Comparison of ENCODE assay signal across 12 cellular contexts in genomic region chr12:111741235-111741812, GRCh38. TPM values are rescaled to one million over a fixed set of nuclear protein-coding genes. Genes with fewer than 3 reads are reported as not detected.
DNase-seq lines count a peak whose midpoint lies in the region; ATAC-seq and TF ChIP-seq lines count a peak whose summit lies in the region.
"Had no signal": no experiment of that assay in that cellular context is flagged by ENCODE, and none has a peak within 500 bp of the region (broad histone marks: within the 10 kb centered on the region; RNA-seq: fewer than 3 reads in every experiment).

No MANE protein-coding gene starts in this region.

- H3K4me2 ChIP-seq in PC-3 (ENCODE audit: low read length) (peak overlapping the region; percentile 20; the same call in 1 of the 2 replicates), MM.1S (ENCODE audit: low read depth, low read length) (no peak overlapping the region), neural progenitor cell (no peak overlapping the region)

- H3K36me3 ChIP-seq in PC-3 (ENCODE audit: low read depth, low read length) (peaks cover 11% of the 10 kb centered on the region; the same call in 1 of the 2 replicates), esophagus squamous epithelium (peaks cover 5 to 74% (median 15%) of the 10 kb centered on the region in 3 donors), MM.1S (replicated peaks; ENCODE audit: insufficient read depth, low read length) (no peaks in the 10 kb centered on the region), neural progenitor cell (no peaks in the 10 kb centered on the region)

- BruUV-seq in PC-3 (replicated peaks; lab: Mats Ljungman, UMichigan) = no TSS peak

- H3K36me3 Mint-ChIP-seq in nephron (ENCODE audit: low read depth) (peaks cover 32% of the 10 kb centered on the region), neural progenitor cell (peaks cover 24% of the 10 kb centered on the region)
- H3K36me3 Mint-ChIP-seq in stimulated activated naive B cell treated with anti-CD40 and anti-IgM and Interleukin-4, amounts not matched to agents 10 μg/mL and 1 μg/mL and 100 μg/mL, for 72 hours = peaks cover 17 to 32% of the 10 kb centered on the region in 2 donors
- H3K36me3 Mint-ChIP-seq: activated naive CD4-positive, alpha-beta T cell treated with anti-CD3 and anti-CD28 coated beads, Interleukin-2, amount 50 U/mL, for 72 hours had no signal

- DNase-seq in DMS53 (lab: John Stamatoyannopoulos, UW) (peak; percentile 71), PC-3 (peak; percentile 61), esophagus squamous epithelium (lab: John Stamatoyannopoulos, UW) (no peak), MM.1S (no peak), neural progenitor cell (ENCODE audit: low spot score) (no peak)
- DNase-seq in stimulated activated naive B cell treated with anti-CD40 and anti-IgM and Interleukin-4, amounts not matched to agents 10 μg/mL and 1 μg/mL and 100 μg/mL, for 72 hours = no peak
- DNase-seq: NK-92 treated with Interleukin-12 subunit alpha and Interleukin-12 subunit beta, amount 100 ng/mL, for 24 hours; stimulated activated CD4-positive, alpha-beta T cell treated with anti-CD3 and anti-CD28 coated beads, Interleukin-2, amount 100 ng/mL, for 24 hours had no signal

- H2AFZ ChIP-seq in PC-3 (ENCODE audit: low read length) (no peak overlapping the region), MM.1S (ENCODE audit: low read length) (no peak overlapping the region), neural progenitor cell (replicated peaks) (no peak overlapping the region)

- CTCF ChIA-PET in PC-3 (lab: Charles Lee) = interaction anchor here (0.5 to 1.4 kb wide), 3 partner anchors 11 to 72 kb away, joined by 4 to 13 read pairs (median 7); no protein-coding TSS in a partner anchor

- H4K20me1 ChIP-seq in PC-3 (ENCODE audit: low read length) (no peaks in the 10 kb centered on the region), MM.1S (ENCODE audit: insufficient read depth, low read length) (no peaks in the 10 kb centered on the region), neural progenitor cell (ENCODE audit: low read depth) (no peaks in the 10 kb centered on the region)

- H3F3A ChIP-seq in PC-3 (ENCODE audit: low read length, unreplicated experiment) (no peaks in the 10 kb centered on the region), MM.1S (ENCODE audit: insufficient read depth, low read length) (no peaks in the 10 kb centered on the region), neural progenitor cell (ENCODE audit: low read depth) (no peaks in the 10 kb centered on the region)

- H3K4me1 ChIP-seq in PC-3 (ENCODE audit: insufficient read depth, low read length) = peaks cover 14% of the 10 kb centered on the region
- peaks cover 0 to 7% (median 0%) of the 10 kb centered on the region in 3 donors for H3K4me1 ChIP-seq in esophagus squamous epithelium
- no peaks in the 10 kb centered on the region for H3K4me1 ChIP-seq in MM.1S (ENCODE audit: low read length)
- no peaks in the 10 kb centered on the region for H3K4me1 ChIP-seq in neural progenitor cell

- H3K27me3 Mint-ChIP-seq in nephron (ENCODE audit: low read depth) (no peaks in the 10 kb centered on the region), neural progenitor cell (ENCODE audit: insufficient read depth, low read depth) (peaks cover 2% of the 10 kb centered on the region)
- H3K27me3 Mint-ChIP-seq in stimulated activated naive B cell treated with anti-CD40 and anti-IgM and Interleukin-4, amounts not matched to agents 10 μg/mL and 1 μg/mL and 100 μg/mL, for 72 hours = no peaks in the 10 kb centered on the region

- no peak overlapping the region for H3K9ac ChIP-seq in PC-3 (ENCODE audit: low read length)
- H3K9ac ChIP-seq in MM.1S (ENCODE audit: low read length) = no peak overlapping the region
- no peak overlapping the region for H3K9ac ChIP-seq in neural progenitor cell

- WGBS in esophagus squamous epithelium, 2 donors = 29 to 36% methylated on average over 4 of the region's 4 CpGs

- POLR2A ChIA-PET in PC-3 (lab: Charles Lee; ENCODE audit: unreplicated experiment) = interaction anchor here (0.5 kb wide), 1 partner anchor 45 kb away, joined by 8 read pairs; no protein-coding TSS in a partner anchor

- peak overlapping the region; percentile 19 for H3K27ac ChIP-seq in PC-3 (ENCODE audit: low read length)
- H3K27ac ChIP-seq in esophagus squamous epithelium = peak overlapping the region in 3 of 4 donors; percentile 16 to 29 (median 22)
- H3K27ac ChIP-seq in MM.1S (ENCODE audit: low read length) = no peak overlapping the region
- no peak overlapping the region for H3K27ac ChIP-seq in neural progenitor cell

- H3K4me3 Mint-ChIP-seq in nephron (peak overlapping the region in 2 of 3 experiments; percentile 6 to 37), neural progenitor cell (no peak overlapping the region)
- no peak overlapping the region for H3K4me3 Mint-ChIP-seq in stimulated activated naive B cell treated with anti-CD40 and anti-IgM and Interleukin-4, amounts not matched to agents 10 μg/mL and 1 μg/mL and 100 μg/mL, for 72 hours

- no peaks in the 10 kb centered on the region for H3K9me2 ChIP-seq in PC-3 (replicated peaks; ENCODE audit: low read length)
- no peaks in the 10 kb centered on the region for H3K9me2 ChIP-seq in MM.1S (replicated peaks; ENCODE audit: insufficient read depth, low read length)

- H3K27ac Mint-ChIP-seq in nephron = peak overlapping the region; percentile 82 to 91 (median 89)
- no peak overlapping the region for H3K27ac Mint-ChIP-seq in stimulated activated naive B cell treated with anti-CD40 and anti-IgM and Interleukin-4, amounts not matched to agents 10 μg/mL and 1 μg/mL and 100 μg/mL, for 72 hours
- no peak overlapping the region for H3K27ac Mint-ChIP-seq in neural progenitor cell

- H3K27me3 ChIP-seq in PC-3 (ENCODE audit: low read length) (no peaks in the 10 kb centered on the region), esophagus squamous epithelium (no peaks in the 10 kb centered on the region), MM.1S (replicated peaks; ENCODE audit: insufficient read depth, low read length) (no peaks in the 10 kb centered on the region), neural progenitor cell (no peaks in the 10 kb centered on the region)
- H3K27me3 ChIP-seq: tibial nerve had no signal

- intact Hi-C loops in PC-3 (cut with micrococcal nuclease) = loop anchor here (1.0 kb wide), 1 partner anchor 72 kb away; no protein-coding TSS in a partner anchor
- intact Hi-C loops in esophagus squamous epithelium (cut with DNase I) = no loop called here

- peaks cover 21% of the 10 kb centered on the region for H3K4me1 Mint-ChIP-seq in nephron
- peaks cover 0 to 2% of the 10 kb centered on the region in 2 donors for H3K4me1 Mint-ChIP-seq in stimulated activated naive B cell treated with anti-CD40 and anti-IgM and Interleukin-4, amounts not matched to agents 10 μg/mL and 1 μg/mL and 100 μg/mL, for 72 hours
- no peaks in the 10 kb centered on the region for H3K4me1 Mint-ChIP-seq in neural progenitor cell

- H3K4me3 ChIP-seq in PC-3 (ENCODE audit: low read length) (no peak overlapping the region), esophagus squamous epithelium (no peak overlapping the region), MM.1S (ENCODE audit: low read length) (no peak overlapping the region), neural progenitor cell (no peak overlapping the region)
- H3K4me3 ChIP-seq: tibial nerve had no signal

- peak; percentile 92 for ATAC-seq in PC-3
- no peak for ATAC-seq in stimulated activated naive B cell treated with anti-CD40 and anti-IgM and Interleukin-4, amounts not matched to agents 10 μg/mL and 1 μg/mL and 100 μg/mL, for 72 hours (replicated peaks)
- ATAC-seq in HG02970 (IDR thresholded peaks at IDR 0.05; ENCODE audit: low FRiP score, unreplicated experiment) = no peak
- ATAC-seq: activated naive CD4-positive, alpha-beta T cell treated with anti-CD3 and anti-CD28 coated beads, Interleukin-2, amount 50 U/mL, for 72 hours had no signal

- no peaks in the 10 kb centered on the region for H3K9me3 ChIP-seq in PC-3 (ENCODE audit: low read length)
- no peaks in the 10 kb centered on the region for H3K9me3 ChIP-seq in esophagus squamous epithelium
- H3K9me3 ChIP-seq in MM.1S (replicated peaks; ENCODE audit: insufficient read depth, low read length) = no peaks in the 10 kb centered on the region
- H3K9me3 ChIP-seq in neural progenitor cell (ENCODE audit: low read depth) = no peaks in the 10 kb centered on the region
- H3K9me3 ChIP-seq: tibial nerve had no signal

- H3K9me3 Mint-ChIP-seq in nephron (no peaks in the 10 kb centered on the region), neural progenitor cell (no peaks in the 10 kb centered on the region)
- no peaks in the 10 kb centered on the region for H3K9me3 Mint-ChIP-seq in stimulated activated naive B cell treated with anti-CD40 and anti-IgM and Interleukin-4, amounts not matched to agents 10 μg/mL and 1 μg/mL and 100 μg/mL, for 72 hours
- H3K9me3 Mint-ChIP-seq: activated naive CD4-positive, alpha-beta T cell treated with anti-CD3 and anti-CD28 coated beads, Interleukin-2, amount 50 U/mL, for 72 hours had no signal

- TF ChIP-seq CTCF in PC-3 (conservative IDR thresholded peaks at IDR 0.05; ENCODE audit: low read depth, low read length) (no peak), esophagus squamous epithelium (IDR thresholded peaks at IDR 0.05) (no peak), nephron (IDR thresholded peaks at IDR 0.05; ENCODE audit: unreplicated experiment in 3 of 3) (no peak), MM.1S (IDR thresholded peaks at IDR 0.05; ENCODE audit: low read length) (no peak), neural progenitor cell (IDR thresholded peaks at IDR 0.05) (no peak)

- H3K79me2 ChIP-seq in PC-3 (ENCODE audit: low read length) (no peaks in the 10 kb centered on the region), MM.1S (ENCODE audit: low read length) (no peaks in the 10 kb centered on the region), neural progenitor cell (ENCODE audit: low read depth) (no peaks in the 10 kb centered on the region)

- TF ChIP-seq POLR2A in esophagus squamous epithelium (IDR thresholded peaks at IDR 0.05) = no peak

RNA-seq across cellular contexts. Expression of gene ALDH2, which starts 25.4 kb away (rescaled TPM):
- total RNA-seq in PC-3 (2014; rRNA removed) (0.35 and 2.0 TPM in 2 replicates), esophagus squamous epithelium (100 to 1,000 TPM in 2 of 4 donors, 10 to 100 TPM in 2; 71.8 to 169 (median 104) TPM), neural progenitor cell (ENCODE audit: low replicate concordance) (60.0 and 107 TPM in 2 replicates)

RNA-seq across cellular contexts. Expression of gene ACAD10, which starts 55.5 kb away (rescaled TPM):
- 21.8 and 27.4 TPM in 2 replicates for total RNA-seq in PC-3 (2014; rRNA removed)
- total RNA-seq in esophagus squamous epithelium = 10 to 100 TPM; 13.9 to 20.4 (median 16.6) TPM
- total RNA-seq in neural progenitor cell (ENCODE audit: low replicate concordance) = 13.8 and 49.8 TPM in 2 replicates

RNA-seq across cellular contexts. Expression of gene BRAP, which starts 55.6 kb away (rescaled TPM):
- total RNA-seq in PC-3 (2014; rRNA removed) = 18.0 and 24.7 TPM in 2 replicates
- 10 to 100 TPM in 3 of 4 donors, 1 to 10 TPM in 1; 9.2 to 16.8 (median 10.8) TPM for total RNA-seq in esophagus squamous epithelium
- 21.3 and 26.5 TPM in 2 replicates for total RNA-seq in neural progenitor cell (ENCODE audit: low replicate concordance)

Comparison
In these comparisons a context has a peak if more than half of its experiments do, and no peak if none do; other contexts are left out.
1. DNase-seq: peak in DMS53 (single experiment) and PC-3 (single experiment); none in esophagus squamous epithelium (single experiment), stimulated activated naive B cell treated with anti-CD40 and anti-IgM and Interleukin-4, amounts not matched to agents 10 μg/mL and 1 μg/mL and 100 μg/mL, for 72 hours (single experiment), MM.1S (single experiment) and neural progenitor cell (single experiment).
2. H3K27ac ChIP-seq: peak in PC-3 (single experiment) and esophagus squamous epithelium (3 of 4); none in MM.1S (single experiment) and neural progenitor cell (single experiment).
3. H3K27ac Mint-ChIP-seq: peak in nephron (3 of 3); none in stimulated activated naive B cell treated with anti-CD40 and anti-IgM and Interleukin-4, amounts not matched to agents 10 μg/mL and 1 μg/mL and 100 μg/mL, for 72 hours (single experiment) and neural progenitor cell (single experiment).
4. H3K4me3 Mint-ChIP-seq: peak in nephron (2 of 3); none in stimulated activated naive B cell treated with anti-CD40 and anti-IgM and Interleukin-4, amounts not matched to agents 10 μg/mL and 1 μg/mL and 100 μg/mL, for 72 hours (0 of 2) and neural progenitor cell (single experiment).
5. RNA of gene ALDH2, which starts 25.4 kb away (total RNA-seq): 71.8 to 169 TPM in esophagus squamous epithelium and 60.0 to 107 TPM in neural progenitor cell; 0.35 to 2.0 TPM in PC-3; every median in the first group is over 10 times any median in the second.